ENCODE assay signal across 8 cellular contexts in the genomic region with DNA sequence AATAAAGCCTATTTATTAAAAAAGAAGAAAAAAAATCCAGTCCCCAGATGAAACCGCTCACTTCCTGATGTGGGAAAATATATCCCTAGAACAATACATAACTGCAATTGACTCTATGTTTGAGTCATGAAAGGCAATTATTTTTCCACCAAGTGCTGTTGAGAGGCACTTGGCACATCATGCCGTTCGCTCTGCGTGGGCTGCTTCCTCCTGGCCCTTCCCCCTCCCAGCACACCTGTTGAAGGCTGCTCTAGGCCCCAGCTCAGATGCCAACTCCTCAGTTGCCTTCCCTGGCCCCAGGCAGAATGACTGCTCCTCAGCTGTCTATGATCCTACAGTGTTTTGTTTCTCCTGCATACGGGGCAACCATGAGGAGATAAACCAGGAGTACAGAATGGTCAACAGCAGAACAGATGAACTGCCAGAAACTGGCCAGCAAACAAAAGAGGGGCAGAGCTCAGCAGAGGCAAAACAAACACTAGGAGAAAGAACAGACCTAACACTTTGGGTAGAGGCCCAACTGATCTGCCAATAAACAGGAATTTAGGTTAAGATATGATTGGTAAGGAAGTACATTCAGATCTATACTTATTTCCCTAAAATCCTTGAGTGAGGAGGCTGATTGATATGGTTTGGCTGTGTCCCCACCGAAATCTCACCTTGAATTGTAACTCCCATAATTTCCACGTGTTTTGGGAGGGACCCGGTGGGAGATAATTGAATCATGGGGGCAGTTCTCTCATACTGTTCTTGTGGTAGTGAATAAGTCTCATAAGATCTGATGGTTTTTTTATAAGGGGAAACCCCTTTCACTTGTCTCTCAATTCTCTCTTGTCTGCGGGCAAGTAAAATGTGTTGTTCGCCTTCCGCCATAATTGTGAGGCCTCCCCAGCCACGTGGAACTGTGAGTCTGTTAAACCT. TPM values are rescaled to one million over a fixed set of nuclear protein-coding genes. Genes with fewer than 3 reads are reported as not detected.
A peak's percentile ranks its signal among the peaks of the same experiment; 100 is the strongest.
DNase-seq lines count a peak whose midpoint lies in the region; ATAC-seq and TF ChIP-seq lines count a peak whose summit lies in the region.

No MANE protein-coding gene starts in this region.

- peaks cover 7% of the 10 kb centered on the region; the same call in 1 of the 2 replicates for H3K4me1 ChIP-seq in Panc1 (ENCODE audit: control insufficient read depth, insufficient read depth, low read length)
- peaks cover 28% of the 10 kb centered on the region for H3K4me1 ChIP-seq in lower lobe of right lung

- intact Hi-C loops in Panc1 (cut with micrococcal nuclease; ENCODE audit: unreplicated experiment), result no loop called here
- intact Hi-C loops in lower lobe of right lung (cut with DNase I), result no loop called here

- ATAC-seq in GM19025 (IDR thresholded peaks at IDR 0.05; ENCODE audit: low read depth, unreplicated experiment), result peak; percentile 50
- ATAC-seq in HG03342 (IDR thresholded peaks at IDR 0.05; ENCODE audit: unreplicated experiment), result peak; percentile 49
- ATAC-seq in Panc1, result peak; percentile 58
- peak; percentile 94 to 95 for ATAC-seq in lower lobe of right lung
- peak; percentile 64 for ATAC-seq in stimulated activated effector memory CD8-positive, alpha-beta T cell treated with anti-CD3 and anti-CD28 coated beads, Interleukin-12 subunit alpha, Interleukin-12 subunit beta, amount 100 ng/mL, for 72 hours

- peaks cover 96% of the 10 kb centered on the region for H3K4me1 Mint-ChIP-seq in activated naive CD8-positive, alpha-beta T cell (ENCODE audit: low read depth)
- peaks cover 58% of the 10 kb centered on the region for H3K4me1 Mint-ChIP-seq in stimulated activated effector memory CD8-positive, alpha-beta T cell treated with anti-CD3 and anti-CD28 coated beads, Interleukin-12 subunit alpha, Interleukin-12 subunit beta, amount 100 ng/mL, for 72 hours

- no peaks in the 10 kb centered on the region for H3K9me3 ChIP-seq in Panc1 (ENCODE audit: control insufficient read depth, insufficient read depth, low read depth, low read length)
- H3K9me3 ChIP-seq in lower lobe of right lung, result no peaks in the 10 kb centered on the region

- in situ Hi-C loops in Panc1 (cut with HindIII; ENCODE audit: low pct_unique_long_range_greater_than_20kb, low sequenced_read_pairs), result no loop called here

- H3K4me3 Mint-ChIP-seq in activated naive CD8-positive, alpha-beta T cell, result peak overlapping the region; percentile 74
- peak overlapping the region; percentile 46 for H3K4me3 Mint-ChIP-seq in stimulated activated effector memory CD8-positive, alpha-beta T cell treated with anti-CD3 and anti-CD28 coated beads, Interleukin-12 subunit alpha, Interleukin-12 subunit beta, amount 100 ng/mL, for 72 hours

- no peak for DNase-seq in Panc1 (ENCODE audit: low read depth, low spot score)
- DNase-seq in lower lobe of right lung, result peak; percentile 81
- DNase-seq in stimulated activated effector memory CD8-positive, alpha-beta T cell treated with anti-CD3 and anti-CD28 coated beads, Interleukin-12 subunit alpha, Interleukin-12 subunit beta, amount 100 ng/mL, for 72 hours (ENCODE audit: low spot score in 2 of 2), result peak in 1 of 2 donors; percentile 65
- no peak for DNase-seq in RKO (ENCODE audit: low spot score)
- DNase-seq in NK-92 treated with Interleukin-12 subunit alpha and Interleukin-12 subunit beta, amount 100 ng/mL, for 24 hours (lab: John Stamatoyannopoulos, UW), result no peak

- no peak overlapping the region for H3K4me3 ChIP-seq in Panc1 (ENCODE audit: low read depth in 2 of 2, low read length in 2 of 2)
- H3K4me3 ChIP-seq in lower lobe of right lung, result no peak overlapping the region

- CTCF ChIA-PET in Panc1 (lab: Charles Lee), result no interaction called here

- POLR2A ChIA-PET in Panc1 (lab: Charles Lee), result no interaction called here

- H3K27ac ChIP-seq in Panc1 (ENCODE audit: low read length), result no peak overlapping the region
- peak overlapping the region; percentile 5 for H3K27ac ChIP-seq in lower lobe of right lung

- H3K27me3 Mint-ChIP-seq in activated naive CD8-positive, alpha-beta T cell, result no peaks in the 10 kb centered on the region

- no TSS peak for BruUV-seq in Panc1 (replicated peaks; lab: Mats Ljungman, UMichigan)

- no peak for TF ChIP-seq CTCF in Panc1 (IDR thresholded peaks at IDR 0.05)
- no peak for TF ChIP-seq CTCF in lower lobe of right lung (IDR thresholded peaks at IDR 0.05)

- H3K27me3 ChIP-seq in Panc1 (ENCODE audit: control insufficient read depth, insufficient read depth, low read length) (no peaks in the 10 kb centered on the region), lower lobe of right lung (ENCODE audit: low read depth) (no peaks in the 10 kb centered on the region)

- H3K36me3 ChIP-seq in Panc1 (ENCODE audit: control insufficient read depth, insufficient read depth, low read length) (peaks cover 44% of the 10 kb centered on the region), lower lobe of right lung (peaks cover 17% of the 10 kb centered on the region)

- peaks cover 3% of the 10 kb centered on the region for H3K9me3 Mint-ChIP-seq in activated naive CD8-positive, alpha-beta T cell (ENCODE audit: low read depth)
- no peaks in the 10 kb centered on the region for H3K9me3 Mint-ChIP-seq in stimulated activated effector memory CD8-positive, alpha-beta T cell treated with anti-CD3 and anti-CD28 coated beads, Interleukin-12 subunit alpha, Interleukin-12 subunit beta, amount 100 ng/mL, for 72 hours

- peaks cover 42% of the 10 kb centered on the region for H3K36me3 Mint-ChIP-seq in activated naive CD8-positive, alpha-beta T cell
- H3K36me3 Mint-ChIP-seq in stimulated activated effector memory CD8-positive, alpha-beta T cell treated with anti-CD3 and anti-CD28 coated beads, Interleukin-12 subunit alpha, Interleukin-12 subunit beta, amount 100 ng/mL, for 72 hours, result peaks cover 97% of the 10 kb centered on the region

- peak overlapping the region; percentile 98 for H3K27ac Mint-ChIP-seq in activated naive CD8-positive, alpha-beta T cell
- peak overlapping the region; percentile 97 for H3K27ac Mint-ChIP-seq in stimulated activated effector memory CD8-positive, alpha-beta T cell treated with anti-CD3 and anti-CD28 coated beads, Interleukin-12 subunit alpha, Interleukin-12 subunit beta, amount 100 ng/mL, for 72 hours

RNA-seq across cellular contexts. Expression of gene SLC38A1, which starts 58.7 kb away (rescaled TPM):
- 127 TPM for total RNA-seq in Panc1 (2021; ENCODE audit: unreplicated experiment)
- 78.9 TPM for polyA plus RNA-seq in Panc1 (2012; ENCODE audit: insufficient read length)
- 45.8 TPM for total RNA-seq in lower lobe of right lung
